Comparison of ENCODE assay signal across 1 cellular context in genomic region chr22:39297490-39298193, GRCh38.
A peak's percentile ranks its signal among the peaks of the same experiment; 100 is the strongest.
TF ChIP-seq lines count a peak whose summit lies in the region.

No MANE protein-coding gene starts in this region.

TF ChIP-seq in HepG2, 621 proteins besides CTCF, POLR2A, EP300 and RAD21 (continued from another document and continues in another):
- TF ChIP-seq ZHX1 (CRISPR knock-in tag; IDR thresholded peaks at IDR 0.05; ENCODE audit: low read depth) (no peak), ZNF773 (CRISPR knock-in tag; IDR thresholded peaks at IDR 0.05; ENCODE audit: borderline replicate concordance) (peak; percentile 55; the same call in 1 of the 2 replicates), MIER3 (CRISPR knock-in tag; IDR thresholded peaks at IDR 0.05; ENCODE audit: borderline replicate concordance) (no peak), BCL6 (CRISPR knock-in tag; IDR thresholded peaks at IDR 0.05) (peak; percentile 53; the same call in 1 of the 2 replicates), ZBTB26 (CRISPR knock-in tag; IDR thresholded peaks at IDR 0.05; ENCODE audit: borderline replicate concordance) (peak; percentile 95), PHF21A (CRISPR knock-in tag; IDR thresholded peaks at IDR 0.05) (0 out of 2 replicates have a peak, but pooled peaks have one; percentile 38), ELF1 (CRISPR knock-in tag; IDR thresholded peaks at IDR 0.05) (peak; percentile 34; the same call in 1 of the 2 replicates), ARID4A (CRISPR knock-in tag; IDR thresholded peaks at IDR 0.05; ENCODE audit: borderline replicate concordance) (peak; percentile 70; the same call in 1 of the 2 replicates), TFDP1 (CRISPR knock-in tag; IDR thresholded peaks at IDR 0.05; ENCODE audit: borderline replicate concordance) (0 out of 2 replicates have a peak, but pooled peaks have one; percentile 32), FOXC1 (CRISPR knock-in tag; IDR thresholded peaks at IDR 0.05; ENCODE audit: borderline replicate concordance) (0 out of 2 replicates have a peak, but pooled peaks have one; percentile 56), KDM4B (CRISPR knock-in tag; IDR thresholded peaks at IDR 0.05) (no peak), ZNF382 (CRISPR knock-in tag; IDR thresholded peaks at IDR 0.05; ENCODE audit: borderline replicate concordance) (no peak), RXRA (CRISPR knock-in tag; IDR thresholded peaks at IDR 0.05) (peak; percentile 53; the same call in 1 of the 2 replicates), ZNF124 (CRISPR knock-in tag; IDR thresholded peaks at IDR 0.05) (no peak), SMC3 (IDR thresholded peaks at IDR 0.05; ENCODE audit: low read length) (no peak), FOXP1 (IDR thresholded peaks at IDR 0.05) (no peak), FOXP1 (CRISPR knock-in tag; IDR thresholded peaks at IDR 0.05) (no peak), ZNF362 (CRISPR knock-in tag; IDR thresholded peaks at IDR 0.05; ENCODE audit: borderline replicate concordance) (no peak), SP5 (CRISPR knock-in tag; IDR thresholded peaks at IDR 0.05; ENCODE audit: borderline replicate concordance, low read depth) (0 out of 2 replicates have a peak, but pooled peaks have one; percentile 11), SPEN (CRISPR knock-in tag; IDR thresholded peaks at IDR 0.05; ENCODE audit: low read depth) (peak; percentile 33; the same call in 1 of the 2 replicates), ATRX (CRISPR knock-in tag; IDR thresholded peaks at IDR 0.05; ENCODE audit: borderline replicate concordance) (no peak), ATF7 (IDR thresholded peaks at IDR 0.05) (no peak), ATF7 (CRISPR knock-in tag; IDR thresholded peaks at IDR 0.05) (0 out of 2 replicates have a peak, but pooled peaks have one; percentile 25), ZNF883 (CRISPR knock-in tag; IDR thresholded peaks at IDR 0.05; ENCODE audit: not compliant biosample characterization) (no peak), NCOA1 (CRISPR knock-in tag; IDR thresholded peaks at IDR 0.05) (0 out of 2 replicates have a peak, but pooled peaks have one; percentile 56), SETDB1 (CRISPR knock-in tag; IDR thresholded peaks at IDR 0.05; ENCODE audit: borderline replicate concordance) (no peak), GTF3A (CRISPR knock-in tag; conservative IDR thresholded peaks at IDR 0.05) (no peak), ZNF18 (CRISPR knock-in tag; IDR thresholded peaks at IDR 0.05; ENCODE audit: insufficient replicate concordance) (peak; percentile 22), ZNF709 (CRISPR knock-in tag; IDR thresholded peaks at IDR 0.05) (no peak), GPN1 (CRISPR knock-in tag; IDR thresholded peaks at IDR 0.05; ENCODE audit: borderline replicate concordance) (no peak), MIXL1 (CRISPR knock-in tag; IDR thresholded peaks at IDR 0.05) (no peak), ZMYM3 (CRISPR knock-in tag; IDR thresholded peaks at IDR 0.05) (peak; percentile 64), RXRB (CRISPR knock-in tag; IDR thresholded peaks at IDR 0.05; ENCODE audit: borderline replicate concordance) (no peak), KLF11 (CRISPR knock-in tag; IDR thresholded peaks at IDR 0.05) (no peak), SALL1 (CRISPR knock-in tag; IDR thresholded peaks at IDR 0.05) (peak; percentile 54; the same call in 1 of the 2 replicates), RELA (CRISPR knock-in tag; IDR thresholded peaks at IDR 0.05) (no peak), GABPA (IDR thresholded peaks at IDR 0.05; ENCODE audit: low read depth, low read length) (peak; percentile 38; the same call in 1 of the 2 replicates), GABPA (CRISPR knock-in tag; IDR thresholded peaks at IDR 0.05; ENCODE audit: low read depth) (peak; percentile 71), SP2 (CRISPR knock-in tag; IDR thresholded peaks at IDR 0.05) (0 out of 2 replicates have a peak, but pooled peaks have one; percentile 31), GRHL1 (CRISPR knock-in tag; conservative IDR thresholded peaks at IDR 0.05) (no peak), DBP (CRISPR knock-in tag; IDR thresholded peaks at IDR 0.05; ENCODE audit: not compliant biosample characterization) (no peak), ZNF350 (CRISPR knock-in tag; IDR thresholded peaks at IDR 0.05; ENCODE audit: borderline replicate concordance, low read depth) (peak; percentile 10; the same call in 1 of the 2 replicates), HNRNPK (IDR thresholded peaks at IDR 0.05; ENCODE audit: low read depth, low read length, poor library complexity, severe bottlenecking) (no peak), GMEB1 (CRISPR knock-in tag; IDR thresholded peaks at IDR 0.05; ENCODE audit: borderline replicate concordance) (no peak), ZNF414 (CRISPR knock-in tag; IDR thresholded peaks at IDR 0.05) (peak; percentile 92)
